In genomic region chr3:33439421-33440327, GRCh38 we compare ENCODE assay signal across 1 cellular context.
A peak's percentile ranks its signal among the peaks of the same experiment; 100 is the strongest.
TF ChIP-seq lines count a peak whose summit lies in the region.

No MANE protein-coding gene starts in this region.

TF ChIP-seq in HepG2, 621 proteins besides CTCF, POLR2A, EP300 and RAD21 (continued from another document and continues in another):
- no peak for TF ChIP-seq NFAT5 (CRISPR knock-in tag; IDR thresholded peaks at IDR 0.05)
- no peak for TF ChIP-seq GRHL1 (CRISPR knock-in tag; conservative IDR thresholded peaks at IDR 0.05)
- peak; percentile 48 for TF ChIP-seq HOXA3 (CRISPR knock-in tag; IDR thresholded peaks at IDR 0.05)
- no peak for TF ChIP-seq ATM (IDR thresholded peaks at IDR 0.05; ENCODE audit: borderline replicate concordance)
- TF ChIP-seq ZBTB26 (CRISPR knock-in tag; IDR thresholded peaks at IDR 0.05; ENCODE audit: borderline replicate concordance) = no peak
- TF ChIP-seq ZBTB10 (CRISPR knock-in tag; IDR thresholded peaks at IDR 0.05; ENCODE audit: borderline replicate concordance) = no peak; the same call in 1 of the 2 replicates
- 0 out of 2 replicates have a peak, but pooled peaks have one; percentile 6 for TF ChIP-seq ZNF138 (CRISPR knock-in tag; IDR thresholded peaks at IDR 0.05; ENCODE audit: low read depth)
- TF ChIP-seq MAX (IDR thresholded peaks at IDR 0.05) = peak; percentile 39; the same call in 1 of the 2 replicates
- peak; percentile 82 for TF ChIP-seq ZFX (CRISPR knock-in tag; IDR thresholded peaks at IDR 0.05; ENCODE audit: low read depth)
- TF ChIP-seq MED8 (CRISPR knock-in tag; IDR thresholded peaks at IDR 0.05; ENCODE audit: insufficient replicate concordance) = no peak
- TF ChIP-seq RBFOX2 (IDR thresholded peaks at IDR 0.05; ENCODE audit: low read depth, low read length) = peak; percentile 82
- TF ChIP-seq ZNF775 (CRISPR knock-in tag; IDR thresholded peaks at IDR 0.05; ENCODE audit: borderline replicate concordance) = no peak
- TF ChIP-seq ZNF784 (CRISPR knock-in tag; IDR thresholded peaks at IDR 0.05; ENCODE audit: borderline replicate concordance) = no peak; the same call in 1 of the 2 replicates
- TF ChIP-seq ZSCAN30 (CRISPR knock-in tag; IDR thresholded peaks at IDR 0.05) = no peak
- TF ChIP-seq HMGXB3 (CRISPR knock-in tag; IDR thresholded peaks at IDR 0.05; ENCODE audit: borderline replicate concordance) = no peak
- TF ChIP-seq ZNF577 (CRISPR knock-in tag; IDR thresholded peaks at IDR 0.05; ENCODE audit: borderline replicate concordance, low read depth) = no peak
- peak; percentile 67; the same call in 1 of the 2 replicates for TF ChIP-seq LBX2 (CRISPR knock-in tag; IDR thresholded peaks at IDR 0.05; ENCODE audit: borderline replicate concordance)
- no peak for TF ChIP-seq DZIP1 (CRISPR knock-in tag; IDR thresholded peaks at IDR 0.05)
- no peak for TF ChIP-seq ZNF674 (CRISPR knock-in tag; IDR thresholded peaks at IDR 0.05; ENCODE audit: low read depth)
- peak; percentile 30; the same call in 1 of the 2 replicates for TF ChIP-seq THAP11 (CRISPR knock-in tag; IDR thresholded peaks at IDR 0.05)
- TF ChIP-seq MLXIP (CRISPR knock-in tag; IDR thresholded peaks at IDR 0.05; ENCODE audit: borderline replicate concordance) = no peak
- TF ChIP-seq ATF6 (CRISPR knock-in tag; conservative IDR thresholded peaks at IDR 0.05) = no peak
- peak; percentile 75 for TF ChIP-seq PHF8 (CRISPR knock-in tag; IDR thresholded peaks at IDR 0.05)
- no peak for TF ChIP-seq ZNF83 (CRISPR knock-in tag; IDR thresholded peaks at IDR 0.05; ENCODE audit: borderline replicate concordance)
- no peak for TF ChIP-seq HMG20A (CRISPR knock-in tag; IDR thresholded peaks at IDR 0.05; ENCODE audit: borderline replicate concordance)
